ENCODE assay signal across 8 cellular contexts in the genomic region with DNA sequence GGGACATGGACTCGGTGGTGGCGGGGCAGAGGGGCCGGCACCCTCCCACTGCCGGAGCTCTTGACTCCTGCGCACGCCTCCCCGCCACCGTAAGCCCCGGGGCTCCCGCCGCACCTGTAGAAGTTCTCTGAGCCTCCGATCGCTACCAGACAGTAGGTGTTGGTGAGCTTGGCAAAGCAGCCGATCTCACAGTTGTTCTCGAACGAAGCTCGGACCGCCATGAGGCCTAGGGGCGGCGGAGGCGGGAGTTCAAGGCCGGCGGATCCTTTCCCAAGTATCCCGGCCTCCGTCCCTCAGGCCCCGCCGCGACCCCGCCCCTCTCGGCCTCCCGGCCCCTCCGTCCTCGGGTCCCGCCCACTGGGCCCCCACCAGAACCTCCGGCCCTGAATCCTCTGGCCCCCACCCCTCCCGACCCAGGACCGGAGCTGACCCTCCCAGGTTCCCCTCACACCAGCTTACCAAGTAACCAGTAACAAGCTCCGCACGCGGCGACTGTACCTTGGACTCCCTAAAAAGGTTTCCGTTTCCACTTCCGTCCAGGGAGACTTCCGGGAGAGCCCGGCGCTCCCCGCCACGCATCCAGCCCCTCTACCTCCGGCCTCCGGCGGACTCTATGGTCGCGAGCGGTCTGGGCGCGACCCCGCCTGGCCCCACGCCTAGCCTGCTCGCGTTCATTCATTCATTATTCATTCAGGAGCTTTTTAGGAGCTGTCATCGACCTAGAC. TPM values are rescaled to one million over a fixed set of nuclear protein-coding genes. Genes with fewer than 3 reads are reported as not detected.
DNase-seq lines count a peak whose midpoint lies in the region; ATAC-seq and TF ChIP-seq lines count a peak whose summit lies in the region.

A gene (minus strand): TSS at position 506 of the 725 bp plus-strand sequence. CDS start 285 bp downstream, at position 221.

- H2AK5ac ChIP-seq in IMR-90 (ENCODE audit: low read depth, low read length) = peak within 1 kb of the TSS; percentile 96

- H3K14ac ChIP-seq in IMR-90 (replicated peaks; ENCODE audit: low read depth, low read length) = peak within 1 kb of the TSS; percentile 100

- TF ChIP-seq POLR2A in IMR-90 (IDR thresholded peaks at IDR 0.05; ENCODE audit: low read depth, low read length) = peak; percentile 86
- TF ChIP-seq POLR2A in esophagus muscularis mucosa (IDR thresholded peaks at IDR 0.05; ENCODE audit: low read depth) = no peak

- H3K27ac ChIP-seq in CD8-positive, alpha-beta T cell (ENCODE audit: low read depth, low read length) = peak within 1 kb of the TSS; percentile 68
- H3K27ac ChIP-seq in IMR-90 (ENCODE audit: insufficient read depth, low read length) = peak within 1 kb of the TSS; percentile 91
- peak within 1 kb of the TSS; percentile 76 to 86 (median 84) for H3K27ac ChIP-seq in esophagus muscularis mucosa (replicated peaks in 1 of 4)
- peak within 1 kb of the TSS; percentile 78 for H3K27ac ChIP-seq in muscle layer of colon (ENCODE audit: low read depth, low read length)

- peak within 1 kb of the TSS; percentile 93 for H2BK120ac ChIP-seq in IMR-90 (ENCODE audit: low read depth, low read length)

- H4K8ac ChIP-seq in IMR-90 (ENCODE audit: low read depth in 2 of 2, low read length in 2 of 2) = peak within 1 kb of the TSS; percentile 95 to 98

- no peaks in the 10 kb centered on the region for H3K9me3 Mint-ChIP-seq in CD8-positive, alpha-beta T cell
- H3K9me3 Mint-ChIP-seq in activated T-cell treated with anti-CD3 and anti-CD28 coated beads, Interleukin-2, amount 50 U/mL, for 4 hours = no peaks in the 10 kb centered on the region

- POLR2A ChIA-PET in CD8-positive, alpha-beta T cell (lab: Charles Lee) = interaction anchor here (0.8 to 1.3 kb wide), 6 partner anchors 16 to 1173 kb away, joined by 3 to 6 read pairs (median 3); a partner anchor contains a TSS
- POLR2A ChIA-PET in IMR-90 (lab: Charles Lee; ENCODE audit: unreplicated experiment) = interaction anchor here (0.5 to 1.9 kb wide), 10 partner anchors 8 to 1793 kb away, joined by 3 to 14 read pairs (median 4); a partner anchor contains a TSS

- no peaks in the 10 kb centered on the region for H3K9me3 ChIP-seq in CD8-positive, alpha-beta T cell (ENCODE audit: low read length)
- H3K9me3 ChIP-seq in IMR-90 (ENCODE audit: control insufficient read depth, insufficient read depth, low read length) = no peaks in the 10 kb centered on the region
- H3K9me3 ChIP-seq in esophagus muscularis mucosa = no peaks in the 10 kb centered on the region
- H3K9me3 ChIP-seq in muscle layer of colon (ENCODE audit: low read length) = no peaks in the 10 kb centered on the region

- H3K27ac Mint-ChIP-seq in CD8-positive, alpha-beta T cell = peak within 1 kb of the TSS; percentile 96

- peak within 1 kb of the TSS; percentile 73 for H2BK20ac ChIP-seq in IMR-90 (ENCODE audit: low read depth, low read length)

- in situ Hi-C loops in IMR-90 (cut with MboI; ENCODE audit: low sequenced_read_pairs) = no loop called here

- peak within 1 kb of the TSS; percentile 99 for H3K4ac ChIP-seq in IMR-90 (ENCODE audit: low read depth, low read length)

- no peaks in the 10 kb centered on the region for H3K27me3 ChIP-seq in CD8-positive, alpha-beta T cell (ENCODE audit: insufficient read depth, low read length)
- H3K27me3 ChIP-seq in IMR-90 (ENCODE audit: control insufficient read depth, insufficient read depth, low read length) (no peaks in the 10 kb centered on the region), esophagus muscularis mucosa (no peaks in the 10 kb centered on the region), muscle layer of colon (ENCODE audit: control insufficient read depth in 1 of 2, insufficient read depth in 2 of 2, low read length in 2 of 2) (no peaks in the 10 kb centered on the region)

- peaks cover 6 to 59% of the 10 kb centered on the region in 2 experiments for H3K79me1 ChIP-seq in IMR-90 (ENCODE audit: low read depth in 1 of 2, low read length in 2 of 2)

- no peak for TF ChIP-seq RAD21 in IMR-90 (IDR thresholded peaks at IDR 0.05; ENCODE audit: low read length)

- peak within 1 kb of the TSS; percentile 95 for H4K91ac ChIP-seq in IMR-90 (ENCODE audit: insufficient read depth, low read depth, low read length)

- dilution Hi-C loops in IMR-90 (cut with HindIII; ENCODE audit: low sequenced_read_pairs, unreplicated experiment) = no loop called here

- BruUV-seq in IMR-90 (replicated peaks; lab: Mats Ljungman, UMichigan) = no TSS peak

- H3K27me3 Mint-ChIP-seq in CD8-positive, alpha-beta T cell (ENCODE audit: low read depth) = no peaks in the 10 kb centered on the region
- no peaks in the 10 kb centered on the region for H3K27me3 Mint-ChIP-seq in activated T-cell treated with anti-CD3 and anti-CD28 coated beads, Interleukin-2, amount 50 U/mL, for 4 hours (ENCODE audit: low read depth)

- H3K4me1 ChIP-seq in CD8-positive, alpha-beta T cell (ENCODE audit: insufficient read depth, low read length) = peaks cover 10% of the 10 kb centered on the region
- H3K4me1 ChIP-seq in IMR-90 (ENCODE audit: control insufficient read depth, insufficient read depth, low read length) (peaks cover 5% of the 10 kb centered on the region), esophagus muscularis mucosa (peaks cover 17 to 32% (median 28%) of the 10 kb centered on the region in 4 donors), muscle layer of colon (ENCODE audit: insufficient read depth, low read length) (peaks cover 7% of the 10 kb centered on the region)

- peak within 1 kb of the TSS; percentile 68 for H3K18ac ChIP-seq in IMR-90 (ENCODE audit: low read depth, low read length)

- peaks cover 9% of the 10 kb centered on the region for H3K9me1 ChIP-seq in IMR-90 (ENCODE audit: insufficient read depth, low read length)

- TF ChIP-seq EP300 in esophagus muscularis mucosa (IDR thresholded peaks at IDR 0.05) = no peak

- H3K23ac ChIP-seq in IMR-90 (ENCODE audit: low read depth, low read length) = peak within 1 kb of the TSS; percentile 96

- CTCF ChIA-PET in CD8-positive, alpha-beta T cell (lab: Charles Lee) = interaction anchor here (0.7 to 1.1 kb wide), 2 partner anchors 19 to 21 kb away, joined by 3 read pairs; no protein-coding TSS in a partner anchor
- CTCF ChIA-PET in IMR-90 (lab: Yijun Ruan, JAX) = interaction anchor here (1.2 kb wide), 1 partner anchor 20 kb away, joined by 4 read pairs; no protein-coding TSS in a partner anchor

- WGBS in IMR-90 (ENCODE audit: extremely low coverage in 2 of 2, insufficient read length in 1 of 2), 2 experiments = 2% methylated on average over 26 of the region's 61 CpGs; no CpG with 5 or more reads in 1 of the 2 experiments
- WGBS in esophagus muscularis mucosa = 0% methylated on average over 6 of the region's 61 CpGs

- H2AFZ ChIP-seq in IMR-90 (replicated peaks; ENCODE audit: low read length, poor library complexity) = peak within 1 kb of the TSS; percentile 97

- peak; percentile 73 for ATAC-seq in CD8-positive, alpha-beta T cell
- ATAC-seq in GM19467 (IDR thresholded peaks at IDR 0.05; ENCODE audit: unreplicated experiment) (peak; percentile 68), IMR-90 (ENCODE audit: low read depth) (peak; percentile 89)
- peak; percentile 88 to 95 for ATAC-seq in activated T-cell treated with anti-CD3 and anti-CD28 coated beads, Interleukin-2, amount 50 U/mL, for 4 hours

- H3K36me3 ChIP-seq in CD8-positive, alpha-beta T cell (ENCODE audit: insufficient read depth, low read length) = peaks cover 10% of the 10 kb centered on the region
- H3K36me3 ChIP-seq in IMR-90 (ENCODE audit: control insufficient read depth, insufficient read depth, low read length) (peaks cover 17% of the 10 kb centered on the region), esophagus muscularis mucosa (peaks cover 2 to 31% (median 22%) of the 10 kb centered on the region in 4 donors), muscle layer of colon (ENCODE audit: insufficient read depth, low read length) (peaks cover 13% of the 10 kb centered on the region)

- peak within 1 kb of the TSS; percentile 98 for H4K5ac ChIP-seq in IMR-90 (ENCODE audit: low read depth, low read length)

- H3K4me2 ChIP-seq in IMR-90 (ENCODE audit: low read depth, low read length) = peak within 1 kb of the TSS; percentile 97

- H3K36me3 Mint-ChIP-seq in CD8-positive, alpha-beta T cell = peaks cover 32% of the 10 kb centered on the region
- H3K36me3 Mint-ChIP-seq in activated T-cell treated with anti-CD3 and anti-CD28 coated beads, Interleukin-2, amount 50 U/mL, for 4 hours (ENCODE audit: insufficient read depth) = peaks cover 17% of the 10 kb centered on the region

- peak within 1 kb of the TSS; percentile 87 for H3K9ac ChIP-seq in IMR-90 (ENCODE audit: low read depth, low read length)
- peak within 1 kb of the TSS; percentile 80 for H3K9ac ChIP-seq in muscle layer of colon (ENCODE audit: low read length)

- peak within 1 kb of the TSS; percentile 97 for H2AK9ac ChIP-seq in IMR-90 (replicated peaks; ENCODE audit: low read depth, low read length, poor library complexity)

- peak within 1 kb of the TSS; percentile 59; the same call in 2 of the 3 replicates for H2BK15ac ChIP-seq in IMR-90 (ENCODE audit: low read depth, low read length)

- 0 out of 2 replicates have a peak, but pooled peaks cover 4% of the 10 kb centered on the region for H4K20me1 ChIP-seq in IMR-90 (ENCODE audit: insufficient read depth, low read length)

- H3K4me1 Mint-ChIP-seq in CD8-positive, alpha-beta T cell (ENCODE audit: low read depth) = peaks cover 31% of the 10 kb centered on the region
- H3K4me1 Mint-ChIP-seq in activated T-cell treated with anti-CD3 and anti-CD28 coated beads, Interleukin-2, amount 50 U/mL, for 4 hours (ENCODE audit: low read depth) = peaks cover 29% of the 10 kb centered on the region

- intact Hi-C loops in CD8-positive, alpha-beta T cell (cut with DNase I, micrococcal nuclease) = loop anchor here in 1 of 2 experiments (10.0 kb wide), 1 partner anchor 770 kb away; a partner anchor contains a TSS
- intact Hi-C loops in IMR-90 (cut with micrococcal nuclease) (no loop called here), esophagus muscularis mucosa (cut with DNase I) (no loop called here)

- peak within 1 kb of the TSS; percentile 88 for H3K56ac ChIP-seq in IMR-90 (ENCODE audit: extremely low read depth, insufficient read depth, low read length)

- peak within 1 kb of the TSS; percentile 78 for H3K4me3 ChIP-seq in CD8-positive, alpha-beta T cell (ENCODE audit: low read depth, low read length)
- peak within 1 kb of the TSS; percentile 82 for H3K4me3 ChIP-seq in IMR-90 (ENCODE audit: insufficient read depth, low read depth, low read length)
- H3K4me3 ChIP-seq in esophagus muscularis mucosa = peak within 1 kb of the TSS; percentile 76 to 82 (median 79)
- H3K4me3 ChIP-seq in muscle layer of colon (ENCODE audit: low read depth in 1 of 2, low read length in 2 of 2) = peak within 1 kb of the TSS; percentile 85 to 94

- H2BK5ac ChIP-seq in IMR-90 (ENCODE audit: low read depth, low read length, poor library complexity, severe bottlenecking) = peak within 1 kb of the TSS; percentile 82

- no peak for TF ChIP-seq CTCF in CD8-positive, alpha-beta T cell (IDR thresholded peaks at IDR 0.05)
- no peak for TF ChIP-seq CTCF in IMR-90 (conservative IDR thresholded peaks at IDR 0.05; ENCODE audit: low read depth, low read length)
- TF ChIP-seq CTCF in esophagus muscularis mucosa (IDR thresholded peaks at IDR 0.05) = no peak

- DNase-seq in CD8-positive, alpha-beta T cell = peak; percentile 35 to 84 (median 65)
- DNase-seq in IMR-90 (peak; percentile 87), esophagus muscularis mucosa (ENCODE audit: extremely low spot score) (no peak)
- peak; percentile 60 for DNase-seq in activated T-cell treated with anti-CD3 and anti-CD28 coated beads, Interleukin-2, amount 50 U/mL, for 4 hours
- peak; percentile 59 for DNase-seq in stimulated activated CD8-positive, alpha-beta memory T cell treated with anti-CD3 and anti-CD28 coated beads, Interleukin-7, amount 100 ng/mL, for 24 hours (ENCODE audit: low read depth)

- peak within 1 kb of the TSS; percentile 97 for H3K4me3 Mint-ChIP-seq in CD8-positive, alpha-beta T cell
- peak within 1 kb of the TSS; percentile 84 for H3K4me3 Mint-ChIP-seq in activated T-cell treated with anti-CD3 and anti-CD28 coated beads, Interleukin-2, amount 50 U/mL, for 4 hours

RNA-seq across cellular contexts. Expression of the gene that starts here (rescaled TPM):
- 10 to 100 TPM; 41.7 to 43.2 TPM for total RNA-seq in CD8-positive, alpha-beta T cell
- total RNA-seq in IMR-90 (2012; rRNA removed) = 215 and 227 TPM in 2 replicates
- polyA plus RNA-seq in IMR-90 (2012; rRNA removed) = 215 and 258 TPM in 2 replicates
- 163 and 323 TPM in 2 replicates for polyA plus RNA-seq in IMR-90 (2012; cell fraction: cytosol; rRNA removed)
- polyA plus RNA-seq in IMR-90 (2012; cell fraction: nucleus; rRNA removed; ENCODE audit: low replicate concordance) = 385 and 588 TPM in 2 replicates
- 497 TPM for polyA plus RNA-seq in PFSK-1 (2012; ENCODE audit: insufficient read length, low read depth)
- 100 to 1,000 TPM; 307 to 331 (median 310) TPM for total RNA-seq in activated T-cell treated with anti-CD3 and anti-CD28 coated beads, Interleukin-2, amount 50 U/mL, for 4 hours
- total RNA-seq in esophagus muscularis mucosa = 100 to 1,000 TPM in 1 of 4 donors, 10 to 100 TPM in 3; 47.8 to 106 (median 85.0) TPM
